ENCODE assay signal across 21 cellular contexts in genomic region chr2:180743412-180743811, GRCh38.
DNase-seq lines count a peak whose midpoint lies in the region; ATAC-seq and TF ChIP-seq lines count a peak whose summit lies in the region.
"Had no signal": no experiment of that assay in that cellular context is flagged by ENCODE, and none has a peak within 500 bp of the region (broad histone marks: within the 10 kb centered on the region; RNA-seq: fewer than 3 reads in every experiment).

No MANE protein-coding gene starts in this region.

- POLR2A ChIA-PET in HCT116 (lab: Charles Lee), result no interaction called here
- POLR2A ChIA-PET in Panc1 (lab: Charles Lee), result no interaction called here

- no peak overlapping the region for H3K4ac ChIP-seq in mesenchymal stem cell (ENCODE audit: low read depth in 1 of 2, low read length in 2 of 2)

- H4K8ac ChIP-seq in mesenchymal stem cell (ENCODE audit: low read length), result no peak overlapping the region

- RAD21 ChIA-PET in HCT116 (lab: Charles Lee; ENCODE audit: low non-redundant PET in 1 of 2, low total read pairs in 2 of 2, uncharacterized antibody in 2 of 2, unreplicated experiment in 2 of 2), result no interaction called here

- DNase-seq in HCT116 (ENCODE audit: low read depth, low spot score) (no peak), Panc1 (ENCODE audit: low read depth, low spot score) (no peak), mesenchymal stem cell (no peak), dermis blood vessel endothelial cell (no peak), activated T-cell treated with anti-CD3 and anti-CD28 coated beads for 4 hours (no peak), NCI-H2081 (lab: John Stamatoyannopoulos, UW) (no peak), OCI-M2 (lab: John Stamatoyannopoulos, UW; ENCODE audit: unreplicated experiment) (no peak)
- DNase-seq: CD4-positive, CD25-positive, alpha-beta regulatory T cell; DMS153; DND-41; H7; NCI-H1092; NCI-H1417 treated with DMSO at 0.1 percent for 48 hours; NCI-H1694 treated with DMSO at 0.1 percent for 48 hours; NCI-H2081 treated with DMSO at 0.1 percent for 48 hours; NCI-H2171; NCI-H524 treated with DMSO at 0.1 percent for 48 hours; NCI-H82; T-helper 17 cell had no signal

- no peak overlapping the region for H2BK15ac ChIP-seq in mesenchymal stem cell (ENCODE audit: low read depth, poor library complexity, severe bottlenecking)

- no peaks in the 10 kb centered on the region for H3K9me3 ChIP-seq in HCT116 (ENCODE audit: control insufficient read depth in 1 of 2, insufficient read depth in 1 of 2, low read depth in 1 of 2, low read length in 2 of 2)
- H3K9me3 ChIP-seq in Panc1 (ENCODE audit: control insufficient read depth, insufficient read depth, low read depth, low read length), result no peaks in the 10 kb centered on the region
- no peaks in the 10 kb centered on the region for H3K9me3 ChIP-seq in mesenchymal stem cell (ENCODE audit: control insufficient read depth, low read length)
- H3K9me3 ChIP-seq: BLaER1 had no signal

- H2BK120ac ChIP-seq in mesenchymal stem cell (ENCODE audit: low read depth, low read length), result peak overlapping the region; percentile 42

- H3K14ac ChIP-seq in mesenchymal stem cell (ENCODE audit: low read length in 2 of 2), result no peak overlapping the region

- TF ChIP-seq CTCF in HCT116 (IDR thresholded peaks at IDR 0.05 in 2 of 3, conservative IDR thresholded peaks at IDR 0.05 in 1 of 3; ENCODE audit: borderline replicate concordance in 1 of 3, insufficient read depth in 1 of 3, low read depth in 2 of 3, low read length in 2 of 3) (no peak), Panc1 (IDR thresholded peaks at IDR 0.05) (no peak)

- H3K23ac ChIP-seq in mesenchymal stem cell (ENCODE audit: low read length in 2 of 2), result no peak overlapping the region

- no peak overlapping the region for H3K18ac ChIP-seq in mesenchymal stem cell (ENCODE audit: low read depth in 1 of 2, low read length in 2 of 2)

- intact Hi-C loops in HCT116 (cut with micrococcal nuclease), result no loop called here
- intact Hi-C loops in Panc1 (cut with micrococcal nuclease; ENCODE audit: unreplicated experiment), result no loop called here

- no peak for TF ChIP-seq RAD21 in HCT116 (IDR thresholded peaks at IDR 0.05; ENCODE audit: low read depth)

- H3K27ac ChIP-seq in HCT116 (ENCODE audit: low read depth, low read length) (no peak overlapping the region), Panc1 (ENCODE audit: low read length) (no peak overlapping the region), mesenchymal stem cell (ENCODE audit: low read length, poor library complexity, severe bottlenecking) (no peak overlapping the region)
- H3K27ac ChIP-seq: BLaER1 had no signal

- ATAC-seq in HCT116, result no peak
- ATAC-seq in Panc1, result peak; percentile 65; the same call in 1 of the 2 replicates
- ATAC-seq: SK-N-SH treated with all-trans-retinoic acid at 6 μM for 48 hours, T-helper 17 cell had no signal

- no peaks in the 10 kb centered on the region for H3K79me1 ChIP-seq in mesenchymal stem cell (replicated peaks; ENCODE audit: low read length, poor library complexity, severe bottlenecking)

- in situ Hi-C loops in Panc1 (cut with HindIII; ENCODE audit: low pct_unique_long_range_greater_than_20kb, low sequenced_read_pairs), result no loop called here

- H2BK5ac ChIP-seq in mesenchymal stem cell (ENCODE audit: low read depth, low read length, poor library complexity, severe bottlenecking), result no peak overlapping the region

- no TSS peak for BruUV-seq in HCT116 (replicated peaks; lab: Mats Ljungman, UMichigan)
- BruUV-seq in Panc1 (replicated peaks; lab: Mats Ljungman, UMichigan), result no TSS peak

- H4K20me1 ChIP-seq in HCT116 (ENCODE audit: insufficient read depth), result no peaks in the 10 kb centered on the region
- H4K20me1 ChIP-seq: BLaER1 had no signal

- CTCF ChIA-PET in HCT116 (lab: Charles Lee), result no interaction called here
- CTCF ChIA-PET in Panc1 (lab: Charles Lee), result no interaction called here

- no peaks in the 10 kb centered on the region for H3K9me2 ChIP-seq in HCT116 (ENCODE audit: insufficient read depth)

- H3K4me2 ChIP-seq in HCT116 (ENCODE audit: low read length) (peak overlapping the region; percentile 50), mesenchymal stem cell (ENCODE audit: low read length, poor library complexity, severe bottlenecking) (no peak overlapping the region)
- H3K4me2 ChIP-seq: BLaER1 had no signal

- 58% methylated on average over 2 of the region's 3 CpGs for WGBS in mesenchymal stem cell

- no peak for TF ChIP-seq POLR2A in HCT116 (IDR thresholded peaks at IDR 0.05; ENCODE audit: borderline replicate concordance, extremely low read depth, insufficient read depth, insufficient read length)

- H2BK12ac ChIP-seq in mesenchymal stem cell (ENCODE audit: low read length in 2 of 2), result no peak overlapping the region

- H2AFZ ChIP-seq in HCT116 (ENCODE audit: low read depth, low read length, poor library complexity, severe bottlenecking) (peak overlapping the region; percentile 64), mesenchymal stem cell (ENCODE audit: low read depth, low read length) (no peak overlapping the region)

- H2AK5ac ChIP-seq in mesenchymal stem cell (ENCODE audit: low read length, severe bottlenecking), result no peak overlapping the region

- no peaks in the 10 kb centered on the region for H3K27me3 ChIP-seq in HCT116 (ENCODE audit: insufficient read depth, low read length)
- H3K27me3 ChIP-seq in Panc1 (ENCODE audit: control insufficient read depth, insufficient read depth, low read length), result no peaks in the 10 kb centered on the region
- H3K27me3 ChIP-seq in mesenchymal stem cell (ENCODE audit: control insufficient read depth in 1 of 2, insufficient read depth in 1 of 2, low read length in 2 of 2), result no peaks in the 10 kb centered on the region
- H3K27me3 ChIP-seq: BLaER1 had no signal

- peaks cover 0 to 22% of the 10 kb centered on the region in 2 experiments; a peak in 2 of 4 replicates for H3K4me1 ChIP-seq in HCT116 (ENCODE audit: control insufficient read depth in 1 of 2, insufficient read depth in 2 of 2, low read length in 2 of 2)
- no peaks in the 10 kb centered on the region for H3K4me1 ChIP-seq in Panc1 (ENCODE audit: control insufficient read depth, insufficient read depth, low read length)
- H3K4me1 ChIP-seq in mesenchymal stem cell (ENCODE audit: control insufficient read depth, insufficient read depth, low read depth, low read length), result no peaks in the 10 kb centered on the region
- H3K4me1 ChIP-seq: BLaER1 had no signal

- H3K4me3 ChIP-seq in HCT116 (replicated peaks in 1 of 2; ENCODE audit: low read depth in 1 of 2, low read length in 2 of 2) (no peak overlapping the region), Panc1 (ENCODE audit: low read depth in 2 of 2, low read length in 2 of 2) (no peak overlapping the region), mesenchymal stem cell (ENCODE audit: insufficient read depth in 1 of 2, low read depth in 1 of 2, low read length in 2 of 2) (no peak overlapping the region)
- H3K4me3 ChIP-seq: BLaER1 had no signal

- H3K79me2 ChIP-seq in HCT116 (ENCODE audit: insufficient read depth, low read length), result no peaks in the 10 kb centered on the region

- H4K91ac ChIP-seq in mesenchymal stem cell (ENCODE audit: low read length), result no peak overlapping the region

- H3K36me3 ChIP-seq in HCT116 (ENCODE audit: control insufficient read depth in 1 of 2, insufficient read depth in 2 of 2, low read length in 2 of 2) (no peaks in the 10 kb centered on the region), Panc1 (ENCODE audit: control insufficient read depth, insufficient read depth, low read length) (no peaks in the 10 kb centered on the region), mesenchymal stem cell (ENCODE audit: control insufficient read depth in 1 of 2, insufficient read depth in 2 of 2, low read depth in 1 of 2, low read length in 2 of 2) (no peaks in the 10 kb centered on the region)
- H3K36me3 ChIP-seq: BLaER1 had no signal

- H3K9ac ChIP-seq in HCT116 (ENCODE audit: low read length), result no peak overlapping the region
- no peak overlapping the region for H3K9ac ChIP-seq in mesenchymal stem cell (ENCODE audit: low read length)
- H3K9ac ChIP-seq: BLaER1 had no signal

TF ChIP-seq in HCT116, 20 proteins besides CTCF, POLR2A, EP300 and RAD21:
- no peak for TF ChIP-seq ZFX (IDR thresholded peaks at IDR 0.05)
- TF ChIP-seq FOSL1 (IDR thresholded peaks at IDR 0.05; ENCODE audit: low read depth), result no peak
- TF ChIP-seq MAX (IDR thresholded peaks at IDR 0.05), result no peak
- no peak for TF ChIP-seq CBX3 (IDR thresholded peaks at IDR 0.05; ENCODE audit: low read depth)
- no peak for TF ChIP-seq SRF (IDR thresholded peaks at IDR 0.05; ENCODE audit: low read depth)
